Comparison of ENCODE assay signal across 27 cellular contexts in genomic region chr3:139291276-139292051, GRCh38.
"Had no signal": no experiment of that assay in that cellular context is flagged by ENCODE, and none has a peak within 500 bp of the region (broad histone marks: within the 10 kb centered on the region; RNA-seq: fewer than 3 reads in every experiment).

No MANE protein-coding gene starts in this region.

- H3K9me3 ChIP-seq: adrenal gland, gastroesophageal sphincter, neutrophil, suprapubic skin, tibial artery had no signal

- DNase-seq: activated CD4-positive, alpha-beta T cell treated with anti-CD3 and anti-CD28 coated beads for 4 hours; activated CD4-positive, alpha-beta T cell treated with anti-CD3 and anti-CD28 coated beads, Interleukin-2, amount 50 U/mL, for 4 hours; activated CD4-positive, CD25-positive, alpha-beta regulatory T cell; activated effector memory CD4-positive, alpha-beta T cell treated with Interleukin-2 at 50 U/mL for 16 hours; activated naive CD4-positive, alpha-beta T cell treated with anti-CD3 and anti-CD28 coated beads for 36 hours; activated naive CD8-positive, alpha-beta T cell treated with anti-CD3 and anti-CD28 coated beads for 36 hours; adrenal gland; aorta; cerebellar nuclear complex; dorsolateral prefrontal cortex; effector memory CD4-positive, alpha-beta T cell; left cardiac atrium; left ventricle myocardium superior; retina; stimulated activated CD4-positive, alpha-beta T cell treated with anti-CD3 and anti-CD28 coated beads, Interleukin-1b, Interleukin-23, amount 100 ng/mL, for 48 hours; stimulated activated naive B cell treated with anti-CD40 and anti-IgM and Interleukin-4, amounts not matched to agents 10 μg/mL and 1 μg/mL and 100 μg/mL, for 72 hours; T-helper 2 cell; tibial artery had no signal

- H3K27ac ChIP-seq: adrenal gland, cardiac muscle cell, coronary artery, dorsolateral prefrontal cortex, gastroesophageal sphincter, neutrophil, suprapubic skin, tibial artery had no signal

- H3K36me3 ChIP-seq: adrenal gland, cardiac muscle cell, gastroesophageal sphincter, neutrophil, suprapubic skin, tibial artery had no signal

- H2AFZ ChIP-seq: hepatocyte had no signal

- H3K27me3 ChIP-seq: adrenal gland, cardiac muscle cell, dorsolateral prefrontal cortex, gastroesophageal sphincter, hepatocyte, suprapubic skin, tibial artery had no signal

- H3K4me1 ChIP-seq: gastroesophageal sphincter, suprapubic skin, tibial artery had no signal

- FAIRE-seq: keratinocyte had no signal

- ATAC-seq: gastroesophageal sphincter; left cardiac atrium; left ventricle myocardium superior; sciatic nerve; stimulated activated naive B cell treated with anti-CD40 and anti-IgM and Interleukin-4, amounts not matched to agents 10 μg/mL and 1 μg/mL and 100 μg/mL, for 72 hours had no signal

- H3K4me3 ChIP-seq: adrenal gland, cardiac muscle cell, coronary artery, dorsolateral prefrontal cortex, gastroesophageal sphincter, hepatocyte, skin epidermis, suprapubic skin, tibial artery had no signal
